21 cellular contexts compared by ENCODE assay signal in genomic region chr7:96354881-96355280, GRCh38.
"Had no signal": no experiment of that assay in that cellular context is flagged by ENCODE, and none has a peak within 500 bp of the region (broad histone marks: within the 10 kb centered on the region; RNA-seq: fewer than 3 reads in every experiment).

No MANE protein-coding gene starts in this region.

- H3K9me3 ChIP-seq: esophagus muscularis mucosa, left lung, ovary, right lobe of liver, thoracic aorta, tibial nerve, upper lobe of left lung had no signal

- H3K4me1 ChIP-seq: esophagus muscularis mucosa, heart right ventricle, left lung, tibial nerve, upper lobe of left lung had no signal

- H3K36me3 ChIP-seq: esophagus muscularis mucosa, heart right ventricle, left lung, ovary, right lobe of liver, thoracic aorta, tibial nerve, upper lobe of left lung had no signal

- ATAC-seq: foreskin keratinocyte; heart right ventricle; left cardiac atrium; left lung; naive thymus-derived CD8-positive, alpha-beta T cell; right lobe of liver; stimulated activated naive B cell treated with anti-CD40 and anti-IgM and Interleukin-4, amounts not matched to agents 10 μg/mL and 1 μg/mL and 100 μg/mL, for 72 hours had no signal

- H3K27ac ChIP-seq: coronary artery, esophagus muscularis mucosa, foreskin keratinocyte, heart right ventricle, left lung, ovary, right lobe of liver, thoracic aorta, tibial nerve, upper lobe of left lung had no signal

- H3K27me3 ChIP-seq: esophagus muscularis mucosa, foreskin keratinocyte, heart right ventricle, left lung, ovary, right lobe of liver, tibial nerve, upper lobe of left lung had no signal

- DNase-seq: glutamatergic neuron; heart right ventricle; hippocampal formation; left cardiac atrium; left lung; naive thymus-derived CD8-positive, alpha-beta T cell; nephron progenitor cell; occipital lobe; ovary; retina; right lobe of liver; small intestine; stimulated activated CD4-positive, alpha-beta T cell treated with anti-CD3 and anti-CD28 coated beads, Interleukin-15, amount 100 ng/mL, for 24 hours; stimulated activated CD4-positive, alpha-beta T cell treated with anti-CD3 and anti-CD28 coated beads, Interleukin-2, amount 100 ng/mL, for 48 hours; stimulated activated naive B cell treated with anti-CD40 and anti-IgM and Interleukin-4, amounts not matched to agents 10 μg/mL and 1 μg/mL and 100 μg/mL, for 72 hours; upper lobe of left lung had no signal

- H3K4me3 ChIP-seq: coronary artery, esophagus muscularis mucosa, heart right ventricle, left lung, ovary, right lobe of liver, thoracic aorta, tibial nerve, upper lobe of left lung had no signal
